In genomic region chr2:112664689-112665088, GRCh38 we compare ENCODE assay signal across 1 cellular context.
TF ChIP-seq lines count a peak whose summit lies in the region.

No MANE protein-coding gene starts in this region.

TF ChIP-seq in K562, 482 proteins besides CTCF, POLR2A, EP300 and RAD21:
- TF ChIP-seq CEBPG (CRISPR knock-in tag; IDR thresholded peaks at IDR 0.05) (no peak), CEBPG (tag; conservative IDR thresholded peaks at IDR 0.05 in 1 of 2, IDR thresholded peaks at IDR 0.05 in 1 of 2) (no peak), ARHGAP35 (IDR thresholded peaks at IDR 0.05; ENCODE audit: partially characterized antibody) (no peak), SUPT5H (IDR thresholded peaks at IDR 0.05) (peak; percentile 52; the same call in 1 of the 2 replicates), ZNF253 (CRISPR knock-in tag; conservative IDR thresholded peaks at IDR 0.05) (0 out of 2 replicates have a peak, but pooled peaks have one; percentile 26), KLF10 (CRISPR knock-in tag; IDR thresholded peaks at IDR 0.05) (no peak), SFPQ (IDR thresholded peaks at IDR 0.05; ENCODE audit: low read depth, low read length) (no peak), CAMTA2 (CRISPR knock-in tag; conservative IDR thresholded peaks at IDR 0.05) (0 out of 2 replicates have a peak, but pooled peaks have one; percentile 10), RBM17 (IDR thresholded peaks at IDR 0.05; ENCODE audit: borderline replicate concordance, low read depth, low read length) (no peak), PTRF (tag; IDR thresholded peaks at IDR 0.05) (no peak), ZNF311 (CRISPR knock-in tag; IDR thresholded peaks at IDR 0.05) (no peak), ZNF175 (CRISPR knock-in tag; IDR thresholded peaks at IDR 0.05; ENCODE audit: low read depth) (0 out of 2 replicates have a peak, but pooled peaks have one; percentile 2)
